ENCODE assay signal across 1 cellular context in genomic region chr6:110178626-110179405, GRCh38.
TF ChIP-seq lines count a peak whose summit lies in the region.

No MANE protein-coding gene starts in this region.

TF ChIP-seq in GM23338, 12 proteins besides CTCF, POLR2A, EP300 and RAD21 (continued from another document):
- no peak for TF ChIP-seq ZNF462 (CRISPR knock-in tag; IDR thresholded peaks at IDR 0.05)
- TF ChIP-seq ETS1 (IDR thresholded peaks at IDR 0.05), result no peak
- no peak for TF ChIP-seq CREB1 (CRISPR knock-in tag; IDR thresholded peaks at IDR 0.05; ENCODE audit: low read depth)
- no peak for TF ChIP-seq STAT1 (IDR thresholded peaks at IDR 0.05; ENCODE audit: unreplicated experiment)
- TF ChIP-seq JUNB (IDR thresholded peaks at IDR 0.05; ENCODE audit: unreplicated experiment), result no peak
- no peak for TF ChIP-seq ZNF331 (CRISPR knock-in tag; IDR thresholded peaks at IDR 0.05; ENCODE audit: low read depth)
- no peak for TF ChIP-seq EZH2phosphoT487 (IDR thresholded peaks at IDR 0.05; ENCODE audit: unreplicated experiment)
- TF ChIP-seq EZH2 (IDR thresholded peaks at IDR 0.05; ENCODE audit: low read depth, unreplicated experiment), result no peak
